ENCODE assay signal across 25 cellular contexts in the genomic region with DNA sequence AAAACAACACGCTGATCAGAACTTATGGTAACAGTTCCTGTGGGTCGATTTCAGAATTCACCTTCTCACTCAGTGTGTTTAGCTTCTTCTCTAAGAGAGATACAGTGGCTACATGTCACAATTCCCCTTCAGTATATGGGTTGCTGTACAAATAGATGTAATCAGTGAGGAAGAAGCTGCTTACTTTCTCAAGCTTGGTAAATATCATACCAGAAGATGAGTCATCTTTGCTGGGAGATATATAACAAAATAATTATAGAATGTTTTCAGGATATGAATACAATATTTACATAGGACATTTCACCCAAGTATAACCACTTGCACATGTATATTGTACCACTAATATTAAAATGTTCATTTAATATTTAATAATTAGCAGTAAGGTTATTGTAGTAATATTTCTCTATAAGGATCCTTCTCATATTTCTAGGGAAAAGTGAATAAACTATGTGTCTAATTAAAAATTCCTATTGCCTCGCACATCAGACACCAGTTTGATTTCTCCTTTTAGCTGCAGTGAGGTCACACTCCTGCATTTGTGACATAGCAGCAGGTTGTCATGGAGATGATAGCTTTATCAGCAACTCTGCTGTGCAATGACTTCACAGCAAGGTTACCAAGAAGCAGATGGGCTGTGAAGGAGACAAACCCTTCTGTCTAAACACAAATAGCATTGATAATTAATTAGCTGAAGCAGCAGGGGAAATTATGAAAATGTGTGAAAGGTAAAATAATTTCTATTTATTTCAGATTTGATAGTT.
DNase-seq lines count a peak whose midpoint lies in the region; ATAC-seq and TF ChIP-seq lines count a peak whose summit lies in the region.
"Had no signal": no experiment of that assay in that cellular context is flagged by ENCODE, and none has a peak within 500 bp of the region (broad histone marks: within the 10 kb centered on the region; RNA-seq: fewer than 3 reads in every experiment).

No MANE protein-coding gene starts in this region.

- no peak for ATAC-seq in HG03378 (IDR thresholded peaks at IDR 0.05; ENCODE audit: unreplicated experiment)
- no peak for ATAC-seq in HG02970 (IDR thresholded peaks at IDR 0.05; ENCODE audit: low FRiP score, unreplicated experiment)
- ATAC-seq in GM18519 (IDR thresholded peaks at IDR 0.05; ENCODE audit: low FRiP score, unreplicated experiment): no peak
- ATAC-seq: A549; activated CD8-positive, alpha-beta T cell treated with anti-CD3 and anti-CD28 coated beads, Interleukin-2, amount 10 ng/mL, durations not matched to agents 7 days and 5 days; heart right ventricle had no signal

- no peak overlapping the region for H3K4me3 ChIP-seq in SK-N-SH (ENCODE audit: low read depth in 2 of 2, low read length in 1 of 2)
- no peak overlapping the region for H3K4me3 ChIP-seq in fibroblast of mammary gland (ENCODE audit: control insufficient read depth, low read depth, low read length)
- H3K4me3 ChIP-seq: A549, dorsolateral prefrontal cortex, heart right ventricle, PC-9, vagina had no signal

- H3K27me3 ChIP-seq in SK-N-SH (ENCODE audit: insufficient read depth): no peaks in the 10 kb centered on the region
- H3K27me3 ChIP-seq: dorsolateral prefrontal cortex, heart right ventricle, vagina had no signal

- H3K9ac ChIP-seq in SK-N-SH: no peak overlapping the region

- TF ChIP-seq RAD21 in SK-N-SH (IDR thresholded peaks at IDR 0.05; ENCODE audit: low read length): no peak

- peak overlapping the region; percentile 28 to 70; a peak in 3 of 4 replicates for H3K27ac ChIP-seq in SK-N-SH (ENCODE audit: low read depth in 2 of 2, low read length in 1 of 2)
- H3K27ac ChIP-seq: A549, dorsolateral prefrontal cortex, heart right ventricle, PC-9, vagina had no signal

- no peak for TF ChIP-seq EP300 in SK-N-SH (IDR thresholded peaks at IDR 0.05; ENCODE audit: borderline replicate concordance in 1 of 2, low read depth in 1 of 2, low read length in 1 of 2)

- peaks cover 0 to 8% of the 10 kb centered on the region in 2 experiments; a peak in 2 of 4 replicates for H3K4me1 ChIP-seq in SK-N-SH (ENCODE audit: control insufficient read depth in 1 of 2, insufficient read depth in 2 of 2, low read depth in 1 of 2, low read length in 1 of 2)
- H3K4me1 ChIP-seq: A549, heart right ventricle, vagina had no signal

- no peak overlapping the region for H3K4me2 ChIP-seq in SK-N-SH
- H3K4me2 ChIP-seq: A549, PC-9 had no signal

- H3K9me2 ChIP-seq in SK-N-SH: no peaks in the 10 kb centered on the region

- no peaks in the 10 kb centered on the region for H3K79me2 ChIP-seq in SK-N-SH (ENCODE audit: insufficient read depth)

- 51% methylated on average over 3 of the region's 3 CpGs for whole genome bisulfite sequencing in SK-N-SH (ENCODE audit: low lambda C conversion rate)

- CTCF ChIA-PET in SK-N-SH (lab: Yijun Ruan, JAX): interaction anchor here (0.7 to 1.2 kb wide), 5 partner anchors 17 to 150 kb away, joined by 3 to 4 read pairs (median 3); no protein-coding TSS in a partner anchor

- H3K9me3 ChIP-seq in SK-N-SH: no peaks in the 10 kb centered on the region
- H3K9me3 ChIP-seq: A549, vagina had no signal

- H3K36me3 ChIP-seq in SK-N-SH (replicated peaks in 1 of 2; ENCODE audit: control insufficient read depth in 1 of 2, insufficient read depth in 2 of 2, low read length in 1 of 2): no peaks in the 10 kb centered on the region
- H3K36me3 ChIP-seq: heart right ventricle, vagina had no signal

- DNase-seq in SIG-M5 treated with dmso at 0.1 percent for 504 hours (lab: John Stamatoyannopoulos, UW; ENCODE audit: unreplicated experiment): peak; percentile 22
- DNase-seq in SIG-M5 (lab: John Stamatoyannopoulos, UW): no peak
- DNase-seq in SK-N-SH: no peak
- DNase-seq in fibroblast of mammary gland (ENCODE audit: low read depth): peak; percentile 13
- DNase-seq in retina: no peak
- DNase-seq: activated CD8-positive, alpha-beta T cell treated with anti-CD3 and anti-CD28 coated beads, Interleukin-2, amount 10 ng/mL, durations not matched to agents 7 days and 5 days; activated effector memory CD4-positive, alpha-beta T cell treated with Interleukin-2 at 50 U/mL for 16 hours; activated T-cell treated with anti-CD3 and anti-CD28 coated beads for 4 hours; AML-193; CD4-positive, alpha-beta memory T cell; DMS153; dorsolateral prefrontal cortex; heart right ventricle; KG1; NCI-H1436; NCI-H2107; NCI-H446 treated with DMSO at 0.1 percent for 48 hours; PC-9; Right ventricle myocardium superior; small intestine had no signal

- POLR2A ChIA-PET in SK-N-SH (lab: Yijun Ruan, JAX): interaction anchor here (0.9 kb wide), 1 partner anchor 10 kb away, joined by 3 read pairs; no protein-coding TSS in a partner anchor

- no peak overlapping the region for H2AFZ ChIP-seq in SK-N-SH (ENCODE audit: low read depth)
- H2AFZ ChIP-seq: PC-9 had no signal

- H4K20me1 ChIP-seq in SK-N-SH (ENCODE audit: insufficient read depth): no peaks in the 10 kb centered on the region

- H3F3A ChIP-seq in SK-N-SH (replicated peaks; ENCODE audit: insufficient read depth): no peaks in the 10 kb centered on the region

- TF ChIP-seq CTCF in SK-N-SH (IDR thresholded peaks at IDR 0.05) (no peak), fibroblast of mammary gland (conservative IDR thresholded peaks at IDR 0.05; ENCODE audit: control insufficient read depth, insufficient read depth, low read depth, low read length) (no peak)

TF ChIP-seq in SK-N-SH, 30 proteins besides CTCF, POLR2A, EP300 and RAD21:
- TF ChIP-seq RCOR1 (IDR thresholded peaks at IDR 0.05; ENCODE audit: low read length): no peak
- TF ChIP-seq TCF12 (IDR thresholded peaks at IDR 0.05): peak; percentile 16; the same call in 1 of the 2 replicates
- TF ChIP-seq MEF2A (IDR thresholded peaks at IDR 0.05; ENCODE audit: borderline replicate concordance, low read depth): no peak
- peak; percentile 49 for TF ChIP-seq FOSL2 (IDR thresholded peaks at IDR 0.05; ENCODE audit: borderline replicate concordance, low read depth)
- TF ChIP-seq, protein P1, sequence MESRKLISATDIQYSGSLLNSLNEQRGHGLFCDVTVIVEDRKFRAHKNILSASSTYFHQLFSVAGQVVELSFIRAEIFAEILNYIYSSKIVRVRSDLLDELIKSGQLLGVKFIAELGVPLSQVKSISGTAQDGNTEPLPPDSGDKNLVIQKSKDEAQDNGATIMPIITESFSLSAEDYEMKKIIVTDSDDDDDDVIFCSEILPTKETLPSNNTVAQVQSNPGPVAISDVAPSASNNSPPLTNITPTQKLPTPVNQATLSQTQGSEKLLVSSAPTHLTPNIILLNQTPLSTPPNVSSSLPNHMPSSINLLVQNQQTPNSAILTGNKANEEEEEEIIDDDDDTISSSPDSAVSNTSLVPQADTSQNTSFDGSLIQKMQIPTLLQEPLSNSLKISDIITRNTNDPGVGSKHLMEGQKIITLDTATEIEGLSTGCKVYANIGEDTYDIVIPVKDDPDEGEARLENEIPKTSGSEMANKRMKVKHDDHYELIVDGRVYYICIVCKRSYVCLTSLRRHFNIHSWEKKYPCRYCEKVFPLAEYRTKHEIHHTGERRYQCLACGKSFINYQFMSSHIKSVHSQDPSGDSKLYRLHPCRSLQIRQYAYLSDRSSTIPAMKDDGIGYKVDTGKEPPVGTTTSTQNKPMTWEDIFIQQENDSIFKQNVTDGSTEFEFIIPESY (IDR thresholded peaks at IDR 0.05; ENCODE audit: borderline replicate concordance, low read depth): no peak
- TF ChIP-seq ELF1 (IDR thresholded peaks at IDR 0.05): no peak
TF ChIP-seq in SK-N-SH: peak in this region for 2.

Comparison
In these comparisons a context has a peak if more than half of its experiments do, and no peak if none do; other contexts are left out.
1. DNase-seq: peak in SIG-M5 treated with dmso at 0.1 percent for 504 hours (single experiment) and fibroblast of mammary gland (single experiment); none in SIG-M5 (single experiment), SK-N-SH (single experiment) and retina (single experiment).